Comparison of ENCODE assay signal across 9 cellular contexts in the genomic region with DNA sequence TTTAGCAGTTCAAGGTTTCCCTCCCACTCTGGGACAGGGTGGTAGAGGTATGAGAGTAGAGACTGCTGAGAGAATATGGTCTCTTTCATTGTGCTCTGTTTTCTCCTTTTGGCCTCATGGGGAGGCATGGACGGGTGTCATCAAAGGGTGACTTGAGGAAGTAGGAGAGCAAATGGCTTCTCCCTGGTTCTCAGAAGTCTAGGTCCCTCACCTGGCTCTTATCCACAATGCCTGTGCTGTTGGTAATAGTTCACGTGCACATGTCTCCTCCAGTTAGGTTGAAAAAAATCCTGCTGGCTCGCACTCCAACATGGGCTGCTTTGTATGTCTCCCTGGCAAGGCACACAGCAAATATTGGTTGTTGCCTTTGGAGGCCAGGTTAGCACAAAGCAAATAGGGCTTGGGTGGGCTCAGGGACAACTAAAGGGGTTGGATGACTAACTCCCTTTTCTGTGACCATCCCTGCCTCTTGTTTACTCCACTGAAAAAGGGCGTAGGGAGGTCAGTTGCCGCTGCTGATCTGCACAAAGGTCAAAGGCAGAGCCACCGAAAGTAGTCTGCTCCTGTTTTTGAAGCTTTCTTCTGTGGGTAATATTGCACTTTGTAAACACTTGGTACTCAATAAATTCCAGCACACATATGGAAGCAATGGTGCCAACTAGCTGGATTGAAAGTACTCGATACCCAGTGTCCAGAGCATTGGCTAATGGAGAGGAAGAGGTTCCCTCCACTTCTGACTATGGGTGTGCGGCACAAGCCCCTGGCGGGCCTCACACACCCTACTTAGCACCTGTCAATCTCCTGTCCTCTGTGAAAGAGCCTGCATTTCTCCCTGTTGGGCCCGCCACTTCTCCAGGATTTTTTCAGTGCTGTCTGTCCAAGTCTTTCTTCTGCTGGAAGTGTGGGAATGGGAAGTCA.
DNase-seq lines count a peak whose midpoint lies in the region; ATAC-seq and TF ChIP-seq lines count a peak whose summit lies in the region.
"Had no signal": no experiment of that assay in that cellular context is flagged by ENCODE, and none has a peak within 500 bp of the region (broad histone marks: within the 10 kb centered on the region; RNA-seq: fewer than 3 reads in every experiment).

No MANE protein-coding gene starts in this region.

- no peak for DNase-seq in SK-N-SH
- DNase-seq in NT2/D1 (ENCODE audit: low read depth, low spot score) = no peak
- peak; percentile 84 for DNase-seq in esophagus muscularis mucosa (ENCODE audit: extremely low spot score)
- DNase-seq in stimulated activated effector memory CD8-positive, alpha-beta T cell treated with anti-CD3 and anti-CD28 coated beads, Interleukin-12 subunit alpha, Interleukin-12 subunit beta, amount 100 ng/mL, for 72 hours (ENCODE audit: low spot score in 2 of 2) = peak in 1 of 2 donors; percentile 47
- DNase-seq in EL = no peak
- no peak for DNase-seq in posterior vena cava (ENCODE audit: low spot score)
- DNase-seq in GM13977 (ENCODE audit: low spot score) = no peak
- DNase-seq: NK-92 treated with Interleukin-12 subunit alpha and Interleukin-12 subunit beta, amount 100 ng/mL, for 24 hours had no signal

- WGBS in SK-N-SH (ENCODE audit: low lambda C conversion rate) = 85% methylated on average over 9 of the region's 10 CpGs
- WGBS in esophagus muscularis mucosa = 88% methylated on average over 9 of the region's 10 CpGs

- H3K9me3 Mint-ChIP-seq in stimulated activated effector memory CD8-positive, alpha-beta T cell treated with anti-CD3 and anti-CD28 coated beads, Interleukin-12 subunit alpha, Interleukin-12 subunit beta, amount 100 ng/mL, for 72 hours = no peaks in the 10 kb centered on the region

- H3K4me3 ChIP-seq in SK-N-SH (ENCODE audit: low read depth in 2 of 2, low read length in 1 of 2) = no peak overlapping the region
- no peak overlapping the region for H3K4me3 ChIP-seq in NT2/D1 (ENCODE audit: insufficient read length, low read depth)
- no peak overlapping the region for H3K4me3 ChIP-seq in esophagus muscularis mucosa

- H3K9ac ChIP-seq in SK-N-SH (peak overlapping the region; percentile 71), NT2/D1 (ENCODE audit: insufficient read length, low read depth) (peak overlapping the region; percentile 17)

- no peaks in the 10 kb centered on the region for H3K9me3 ChIP-seq in SK-N-SH
- H3K9me3 ChIP-seq in NT2/D1 (ENCODE audit: insufficient read depth, low read length) = peaks cover 33% of the 10 kb centered on the region
- H3K9me3 ChIP-seq in esophagus muscularis mucosa = peaks cover 0 to 3% (median under 1%) of the 10 kb centered on the region in 4 donors

- peak overlapping the region; percentile 63; the same call in 1 of the 2 replicates for H2AFZ ChIP-seq in SK-N-SH (ENCODE audit: low read depth)

- peaks cover 0 to under 1% of the 10 kb centered on the region in 2 experiments for H3K36me3 ChIP-seq in SK-N-SH (replicated peaks in 1 of 2; ENCODE audit: control insufficient read depth in 1 of 2, insufficient read depth in 2 of 2, low read length in 1 of 2)
- H3K36me3 ChIP-seq in NT2/D1 (ENCODE audit: insufficient read depth, insufficient read length, low read length) = no peaks in the 10 kb centered on the region
- no peaks in the 10 kb centered on the region for H3K36me3 ChIP-seq in esophagus muscularis mucosa

- intact Hi-C loops in esophagus muscularis mucosa (cut with DNase I) (no loop called here), posterior vena cava (cut with DNase I) (no loop called here)

- ATAC-seq in SK-N-SH treated with all-trans-retinoic acid at 6 μM for 48 hours = no peak
- no peak for ATAC-seq in stimulated activated effector memory CD8-positive, alpha-beta T cell treated with anti-CD3 and anti-CD28 coated beads, Interleukin-12 subunit alpha, Interleukin-12 subunit beta, amount 100 ng/mL, for 72 hours

- H3K4me1 ChIP-seq in SK-N-SH (ENCODE audit: control insufficient read depth in 1 of 2, insufficient read depth in 2 of 2, low read depth in 1 of 2, low read length in 1 of 2) = peaks cover 4 to 34% of the 10 kb centered on the region in 2 experiments; a peak in 3 of 4 replicates
- H3K4me1 ChIP-seq in NT2/D1 (ENCODE audit: insufficient read depth, insufficient read length) = peaks cover 13% of the 10 kb centered on the region
- peaks cover 38 to 50% (median 47%) of the 10 kb centered on the region in 4 donors for H3K4me1 ChIP-seq in esophagus muscularis mucosa

- H3K36me3 Mint-ChIP-seq in stimulated activated effector memory CD8-positive, alpha-beta T cell treated with anti-CD3 and anti-CD28 coated beads, Interleukin-12 subunit alpha, Interleukin-12 subunit beta, amount 100 ng/mL, for 72 hours = no peaks in the 10 kb centered on the region

- no peaks in the 10 kb centered on the region for H3K79me2 ChIP-seq in SK-N-SH (ENCODE audit: insufficient read depth)

- H3F3A ChIP-seq in SK-N-SH (replicated peaks; ENCODE audit: insufficient read depth) = peaks cover 18% of the 10 kb centered on the region

- TF ChIP-seq POLR2A in esophagus muscularis mucosa (IDR thresholded peaks at IDR 0.05; ENCODE audit: low read depth) = no peak

- no peaks in the 10 kb centered on the region for H3K27me3 ChIP-seq in SK-N-SH (ENCODE audit: insufficient read depth)
- H3K27me3 ChIP-seq in NT2/D1 (ENCODE audit: insufficient read depth, insufficient read length) = no peaks in the 10 kb centered on the region
- no peaks in the 10 kb centered on the region for H3K27me3 ChIP-seq in esophagus muscularis mucosa

- TF ChIP-seq EP300 in SK-N-SH (IDR thresholded peaks at IDR 0.05; ENCODE audit: borderline replicate concordance in 1 of 2, low read depth in 1 of 2, low read length in 1 of 2) (no peak), esophagus muscularis mucosa (IDR thresholded peaks at IDR 0.05) (no peak)

- POLR2A ChIA-PET in SK-N-SH (lab: Yijun Ruan, JAX) = no interaction called here

- peak overlapping the region; percentile 86 for H3K27ac Mint-ChIP-seq in stimulated activated effector memory CD8-positive, alpha-beta T cell treated with anti-CD3 and anti-CD28 coated beads, Interleukin-12 subunit alpha, Interleukin-12 subunit beta, amount 100 ng/mL, for 72 hours

- H3K4me3 Mint-ChIP-seq in stimulated activated effector memory CD8-positive, alpha-beta T cell treated with anti-CD3 and anti-CD28 coated beads, Interleukin-12 subunit alpha, Interleukin-12 subunit beta, amount 100 ng/mL, for 72 hours = peak overlapping the region; percentile 41

- CTCF ChIA-PET in SK-N-SH (lab: Yijun Ruan, JAX) = no interaction called here

- TF ChIP-seq CTCF in SK-N-SH (IDR thresholded peaks at IDR 0.05) (no peak), esophagus muscularis mucosa (IDR thresholded peaks at IDR 0.05) (no peak), GM13977 (IDR thresholded peaks at IDR 0.05; ENCODE audit: extremely low read depth, insufficient read depth, missing control alignments) (no peak)

- H3K4me2 ChIP-seq in SK-N-SH = peak overlapping the region; percentile 46

- H4K20me1 ChIP-seq in SK-N-SH (ENCODE audit: insufficient read depth) = no peaks in the 10 kb centered on the region

- TF ChIP-seq RAD21 in SK-N-SH (IDR thresholded peaks at IDR 0.05; ENCODE audit: low read length) = no peak

- H3K9me2 ChIP-seq in SK-N-SH = no peaks in the 10 kb centered on the region

- H3K4me1 Mint-ChIP-seq in stimulated activated effector memory CD8-positive, alpha-beta T cell treated with anti-CD3 and anti-CD28 coated beads, Interleukin-12 subunit alpha, Interleukin-12 subunit beta, amount 100 ng/mL, for 72 hours = peaks cover 28% of the 10 kb centered on the region

- peak overlapping the region; percentile 86 to 98 for H3K27ac ChIP-seq in SK-N-SH (ENCODE audit: low read depth in 2 of 2, low read length in 1 of 2)
- peak overlapping the region; percentile 71 to 78 (median 75) for H3K27ac ChIP-seq in esophagus muscularis mucosa (replicated peaks in 1 of 4)

- in situ Hi-C loops in GM13977 (cut with MboI; ENCODE audit: low pct_unique_long_range_greater_than_20kb, low sequenced_read_pairs, unreplicated experiment) = no loop called here

TF ChIP-seq in SK-N-SH, 30 proteins besides CTCF, POLR2A, EP300 and RAD21 (continues in another document):
- TF ChIP-seq RCOR1 (IDR thresholded peaks at IDR 0.05; ENCODE audit: low read length) (no peak), EZH2phosphoT487 (IDR thresholded peaks at IDR 0.05; ENCODE audit: borderline replicate concordance, low read depth) (no peak), MAX (IDR thresholded peaks at IDR 0.05; ENCODE audit: low read depth) (no peak), MEF2A (IDR thresholded peaks at IDR 0.05; ENCODE audit: borderline replicate concordance, low read depth) (no peak), YY1 (IDR thresholded peaks at IDR 0.05; ENCODE audit: low read depth) (no peak)
- TF ChIP-seq, protein P1, sequence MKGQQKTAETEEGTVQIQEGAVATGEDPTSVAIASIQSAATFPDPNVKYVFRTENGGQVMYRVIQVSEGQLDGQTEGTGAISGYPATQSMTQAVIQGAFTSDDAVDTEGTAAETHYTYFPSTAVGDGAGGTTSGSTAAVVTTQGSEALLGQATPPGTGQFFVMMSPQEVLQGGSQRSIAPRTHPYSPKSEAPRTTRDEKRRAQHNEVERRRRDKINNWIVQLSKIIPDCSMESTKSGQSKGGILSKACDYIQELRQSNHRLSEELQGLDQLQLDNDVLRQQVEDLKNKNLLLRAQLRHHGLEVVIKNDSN (IDR thresholded peaks at IDR 0.05; ENCODE audit: borderline replicate concordance, low read depth) = no peak

TF ChIP-seq in SK-N-SH treated with all-trans-retinoic acid at 6 μM for 48 hours, 23 proteins besides CTCF, POLR2A, EP300 and RAD21:
- no peak for TF ChIP-seq ZNF70 (CRISPR knock-in tag; IDR thresholded peaks at IDR 0.05)
